Comparison of ENCODE assay signal across 16 cellular contexts in genomic region chr1:25740071-25740470, GRCh38.
"Had no signal": no experiment of that assay in that cellular context is flagged by ENCODE, and none has a peak within 500 bp of the region (broad histone marks: within the 10 kb centered on the region; RNA-seq: fewer than 3 reads in every experiment).

No MANE protein-coding gene starts in this region.

- H3K27me3 ChIP-seq: esophagus squamous epithelium, right atrium auricular region had no signal

- H3K27me3 Mint-ChIP-seq: dendritic cell treated with granulocyte-macrophage colony-stimulating factor and Interleukin-4, amounts not matched to agents 40 ng/mL and 50 ng/mL, for 4 days; stimulated activated naive CD8-positive, alpha-beta T cell treated with anti-CD3 and anti-CD28 coated beads, Interleukin-15, Interleukin-2, amounts not matched to agents 100 ng/mL and 50 ng/mL, for 24 hours had no signal

- H3K9me3 ChIP-seq: prostate gland, right atrium auricular region, SK-N-SH had no signal

- H3K9me3 Mint-ChIP-seq: dendritic cell treated with granulocyte-macrophage colony-stimulating factor and Interleukin-4, amounts not matched to agents 40 ng/mL and 50 ng/mL, for 4 days; stimulated activated naive CD8-positive, alpha-beta T cell treated with anti-CD3 and anti-CD28 coated beads, Interleukin-15, Interleukin-2, amounts not matched to agents 100 ng/mL and 50 ng/mL, for 24 hours had no signal

- DNase-seq: activated CD8-positive, alpha-beta memory T cell treated with anti-CD3 and anti-CD28 coated beads for 24 hours; activated CD8-positive, alpha-beta memory T cell treated with anti-CD3 and anti-CD28 coated beads, Interleukin-2, amount 50 U/mL, for 48 hours; activated gamma-delta T cell treated with Interleukin-2 at 50 U/mL for 16 hours; effector CD8-positive, alpha-beta T cell; esophagus squamous epithelium; hippocampal formation; mammary epithelial cell; midbrain; nephron progenitor cell; SHP77 treated with DMSO at 0.1 percent for 48 hours; SK-N-SH; T-helper 9 cell had no signal

- H3K27ac Mint-ChIP-seq: dendritic cell treated with granulocyte-macrophage colony-stimulating factor and Interleukin-4, amounts not matched to agents 40 ng/mL and 50 ng/mL, for 4 days; nephron progenitor cell; stimulated activated naive CD8-positive, alpha-beta T cell treated with anti-CD3 and anti-CD28 coated beads, Interleukin-15, Interleukin-2, amounts not matched to agents 100 ng/mL and 50 ng/mL, for 24 hours had no signal

- H3K27ac ChIP-seq: esophagus squamous epithelium, prostate gland, right atrium auricular region had no signal

- H3K36me3 ChIP-seq: esophagus squamous epithelium, prostate gland, right atrium auricular region had no signal

- H3K4me3 ChIP-seq: esophagus squamous epithelium, prostate gland, right atrium auricular region had no signal

- H3K4me3 Mint-ChIP-seq: dendritic cell treated with granulocyte-macrophage colony-stimulating factor and Interleukin-4, amounts not matched to agents 40 ng/mL and 50 ng/mL, for 4 days; nephron progenitor cell; stimulated activated naive CD8-positive, alpha-beta T cell treated with anti-CD3 and anti-CD28 coated beads, Interleukin-15, Interleukin-2, amounts not matched to agents 100 ng/mL and 50 ng/mL, for 24 hours had no signal
